Comparison of ENCODE assay signal across 8 cellular contexts in genomic region chrX:136909119-136909705, GRCh38. TPM values are rescaled to one million over a fixed set of nuclear protein-coding genes. Genes with fewer than 3 reads are reported as not detected.
A peak's percentile ranks its signal among the peaks of the same experiment; 100 is the strongest.
DNase-seq lines count a peak whose midpoint lies in the region; ATAC-seq and TF ChIP-seq lines count a peak whose summit lies in the region.

No MANE protein-coding gene starts in this region.

- peak overlapping the region; percentile 61 to 84 (median 79) for H3K9ac ChIP-seq in BLaER1 treated with 17β-estradiol and CSF1 and Interleukin-3, amounts not matched to agents 10 nM and 100 nM
- H3K9ac ChIP-seq in duodenal mucosa (ENCODE audit: low read depth in 1 of 2, low read length in 2 of 2): peak overlapping the region; percentile 63 to 66

- no peaks in the 10 kb centered on the region for H3K36me3 ChIP-seq in BLaER1 treated with 17β-estradiol and CSF1 and Interleukin-3, amounts not matched to agents 10 nM and 100 nM
- H3K36me3 ChIP-seq in duodenal mucosa (ENCODE audit: control insufficient read depth in 1 of 2, insufficient read depth in 2 of 2, low read length in 2 of 2): no peaks in the 10 kb centered on the region
- no peaks in the 10 kb centered on the region for H3K36me3 ChIP-seq in lower lobe of right lung

- intact Hi-C loops in activated CD4-positive, alpha-beta memory T cell treated with anti-CD3 and anti-CD28 coated beads for 36 hours (cut with micrococcal nuclease): no loop called here
- intact Hi-C loops in lower lobe of right lung (cut with DNase I): no loop called here

- peak overlapping the region; percentile 63 to 77 (median 70) for H3K4me3 ChIP-seq in BLaER1 treated with 17β-estradiol and CSF1 and Interleukin-3, amounts not matched to agents 10 nM and 100 nM
- H3K4me3 ChIP-seq in duodenal mucosa (ENCODE audit: low read depth in 1 of 2, low read length in 2 of 2) (peak overlapping the region; percentile 83 to 84), lower lobe of right lung (peak overlapping the region; percentile 75)

- no peaks in the 10 kb centered on the region for H3K9me3 Mint-ChIP-seq in activated CD4-positive, alpha-beta memory T cell treated with anti-CD3 and anti-CD28 coated beads for 36 hours

- peaks cover 0 to 14% (median 10%) of the 10 kb centered on the region in 10 experiments; a peak in 13 of 20 replicates for H3K4me1 ChIP-seq in BLaER1 treated with 17β-estradiol and CSF1 and Interleukin-3, amounts not matched to agents 10 nM and 100 nM
- H3K4me1 ChIP-seq in duodenal mucosa (ENCODE audit: control insufficient read depth in 1 of 2, insufficient read depth in 2 of 2, low read length in 2 of 2) (peaks cover 0 to 5% of the 10 kb centered on the region in 2 donors), lower lobe of right lung (no peaks in the 10 kb centered on the region)

- TF ChIP-seq CTCF in lower lobe of right lung (IDR thresholded peaks at IDR 0.05): no peak

- H3K27ac Mint-ChIP-seq in activated CD4-positive, alpha-beta memory T cell treated with anti-CD3 and anti-CD28 coated beads for 36 hours: peak overlapping the region; percentile 90

- CTCF ChIA-PET in activated CD4-positive, alpha-beta memory T cell treated with anti-CD3 and anti-CD28 coated beads for 36 hours (lab: Charles Lee): interaction anchor here (0.6 kb wide), 1 partner anchor 9 kb away, joined by 4 read pairs; no protein-coding TSS in a partner anchor

- H4K20me1 ChIP-seq in BLaER1 treated with 17β-estradiol and CSF1 and Interleukin-3, amounts not matched to agents 10 nM and 100 nM: no peaks in the 10 kb centered on the region

- H3K27me3 ChIP-seq in BLaER1 treated with 17β-estradiol and CSF1 and Interleukin-3, amounts not matched to agents 10 nM and 100 nM: peaks cover 7 to 42% (median 34%) of the 10 kb centered on the region in 11 experiments; a peak in 19 of 22 replicates
- H3K27me3 ChIP-seq in duodenal mucosa (ENCODE audit: control insufficient read depth in 1 of 2, insufficient read depth in 2 of 2, low read length in 2 of 2) (no peaks in the 10 kb centered on the region), lower lobe of right lung (ENCODE audit: low read depth) (no peaks in the 10 kb centered on the region)

- peak overlapping the region; percentile 37 to 86 (median 82); a peak in 21 of 22 replicates for H3K27ac ChIP-seq in BLaER1 treated with 17β-estradiol and CSF1 and Interleukin-3, amounts not matched to agents 10 nM and 100 nM
- H3K27ac ChIP-seq in duodenal mucosa (ENCODE audit: low read depth, low read length) (peak overlapping the region; percentile 70), lower lobe of right lung (peak overlapping the region; percentile 83)

- H3K27me3 Mint-ChIP-seq in activated CD4-positive, alpha-beta memory T cell treated with anti-CD3 and anti-CD28 coated beads for 36 hours: no peaks in the 10 kb centered on the region

- H3K4me1 Mint-ChIP-seq in activated CD4-positive, alpha-beta memory T cell treated with anti-CD3 and anti-CD28 coated beads for 36 hours (ENCODE audit: low read depth): peaks cover 15% of the 10 kb centered on the region

- POLR2A ChIA-PET in activated CD4-positive, alpha-beta memory T cell treated with anti-CD3 and anti-CD28 coated beads for 36 hours (lab: Charles Lee): interaction anchor here (1.7 kb wide), 1 partner anchor 28 kb away, joined by 4 read pairs; the partner anchor contains the start of gene RBMX

- H3K9me3 ChIP-seq in BLaER1 treated with 17β-estradiol and CSF1 and Interleukin-3, amounts not matched to agents 10 nM and 100 nM (replicated peaks in 1 of 11): peaks cover 4 to 16% (median 6%) of the 10 kb centered on the region in 11 experiments; a peak in 18 of 22 replicates
- H3K9me3 ChIP-seq in duodenal mucosa (ENCODE audit: control insufficient read depth in 1 of 2, low read length in 2 of 2) (no peaks in the 10 kb centered on the region), lower lobe of right lung (no peaks in the 10 kb centered on the region)

- no peaks in the 10 kb centered on the region for H3K36me3 Mint-ChIP-seq in activated CD4-positive, alpha-beta memory T cell treated with anti-CD3 and anti-CD28 coated beads for 36 hours

- H3K4me2 ChIP-seq in BLaER1 treated with 17β-estradiol and CSF1 and Interleukin-3, amounts not matched to agents 10 nM and 100 nM: peak overlapping the region; percentile 70 to 93 (median 85)

- ATAC-seq in GM19351 (IDR thresholded peaks at IDR 0.05; ENCODE audit: unreplicated experiment) (peak; percentile 65), HG03469 (IDR thresholded peaks at IDR 0.05; ENCODE audit: unreplicated experiment) (peak; percentile 42), lower lobe of right lung (peak; percentile 94)

- DNase-seq in NCI-H748 treated with DMSO at 0.1 percent for 48 hours (lab: John Stamatoyannopoulos, UW) (peak; percentile 65), lower lobe of right lung (peak; percentile 82)
- DNase-seq in activated CD4-positive, alpha-beta memory T cell treated with anti-CD3 and anti-CD28 coated beads for 36 hours: peak; percentile 83
- DNase-seq in stimulated activated CD4-positive, alpha-beta T cell treated with anti-CD3 and anti-CD28 coated beads, TNF-alpha, amount 100 ng/mL, for 24 hours (ENCODE audit: low read depth in 3 of 3): peak; percentile 43 to 68 (median 60)

- peak overlapping the region; percentile 91 for H3K4me3 Mint-ChIP-seq in activated CD4-positive, alpha-beta memory T cell treated with anti-CD3 and anti-CD28 coated beads for 36 hours

RNA-seq across cellular contexts. Expression of gene RBMX, which starts 28.7 kb away (rescaled TPM):
- 100 to 1,000 TPM; 269 to 271 TPM for total RNA-seq in activated CD4-positive, alpha-beta memory T cell treated with anti-CD3 and anti-CD28 coated beads for 36 hours
- 114 TPM for total RNA-seq in lower lobe of right lung

Comparison
In these comparisons a context has a peak if more than half of its experiments do, and no peak if none do; other contexts are left out.
1. Peak in every context shown above with its lines: DNase-seq, ATAC-seq, H3K4me3 ChIP-seq and H3K27ac ChIP-seq.
2. ATAC-seq: peak in every context shown above with its lines; median percentile 94 in lower lobe of right lung; 65 in GM19351; 42 in HG03469.